In genomic region chr9:129822825-129823162, GRCh38 we compare ENCODE assay signal across 8 cellular contexts. TPM values are rescaled to one million over a fixed set of nuclear protein-coding genes. Genes with fewer than 3 reads are reported as not detected.
A peak's percentile ranks its signal among the peaks of the same experiment; 100 is the strongest.
DNase-seq lines count a peak whose midpoint lies in the region.

No MANE protein-coding gene starts in this region.

- H3K27me3 ChIP-seq in stomach smooth muscle (ENCODE audit: control insufficient read depth in 1 of 2, insufficient read depth in 2 of 2, low read length in 2 of 2) = no peaks in the 10 kb centered on the region

- H3K27me3 Mint-ChIP-seq in T-helper 2 cell treated with Interferon-gamma antibody and Interleukin-4, amounts not matched to agents 5 μg/mL and 100 μg/mL, for 36 hours (ENCODE audit: low read depth) = no peaks in the 10 kb centered on the region
- H3K27me3 Mint-ChIP-seq in activated T-helper 1 cell treated with anti-CD3 and anti-CD28 coated beads, Interleukin-12 subunit alpha, Interleukin-12 subunit beta, Interleukin-2, Interleukin-4 antibody, amounts not matched to agents 30 ng/mL and 10 ng/mL and 1 ng/mL, durations not matched to agents 14 hours and 24 hours and 36 hours (ENCODE audit: insufficient read depth) = no peaks in the 10 kb centered on the region

- H3K9me3 ChIP-seq in iPS-18c (ENCODE audit: control insufficient read depth, insufficient read depth, low read length) = no peaks in the 10 kb centered on the region
- no peaks in the 10 kb centered on the region for H3K9me3 ChIP-seq in stomach smooth muscle (ENCODE audit: control insufficient read depth in 2 of 2, low read length in 2 of 2)

- H3K27ac Mint-ChIP-seq in T-helper 2 cell treated with Interferon-gamma antibody and Interleukin-4, amounts not matched to agents 5 μg/mL and 100 μg/mL, for 36 hours = peak overlapping the region; percentile 17
- peak overlapping the region; percentile 68 for H3K27ac Mint-ChIP-seq in activated T-helper 1 cell treated with anti-CD3 and anti-CD28 coated beads, Interleukin-12 subunit alpha, Interleukin-12 subunit beta, Interleukin-2, Interleukin-4 antibody, amounts not matched to agents 30 ng/mL and 10 ng/mL and 1 ng/mL, durations not matched to agents 14 hours and 24 hours and 36 hours

- H3K4me1 ChIP-seq in stomach smooth muscle (ENCODE audit: control insufficient read depth, insufficient read depth, low read length) = peaks cover 9% of the 10 kb centered on the region

- H3K4me3 Mint-ChIP-seq in T-helper 2 cell treated with Interferon-gamma antibody and Interleukin-4, amounts not matched to agents 5 μg/mL and 100 μg/mL, for 36 hours = peak overlapping the region; percentile 90
- H3K4me3 Mint-ChIP-seq in activated T-helper 1 cell treated with anti-CD3 and anti-CD28 coated beads, Interleukin-12 subunit alpha, Interleukin-12 subunit beta, Interleukin-2, Interleukin-4 antibody, amounts not matched to agents 30 ng/mL and 10 ng/mL and 1 ng/mL, durations not matched to agents 14 hours and 24 hours and 36 hours = peak overlapping the region; percentile 91

- no peak overlapping the region for H3K27ac ChIP-seq in stomach smooth muscle (ENCODE audit: low read length)

- DNase-seq in T-helper 2 cell treated with Interferon-gamma antibody and Interleukin-4, amounts not matched to agents 5 μg/mL and 100 μg/mL, for 36 hours (ENCODE audit: low spot score) = no peak
- DNase-seq in T-helper 2 cell = no peak
- DNase-seq in activated T-helper 1 cell treated with anti-CD3 and anti-CD28 coated beads, Interleukin-12 subunit alpha, Interleukin-12 subunit beta, Interleukin-2, Interleukin-4 antibody, amounts not matched to agents 30 ng/mL and 10 ng/mL and 1 ng/mL, durations not matched to agents 14 hours and 24 hours and 36 hours (ENCODE audit: low spot score) = no peak
- DNase-seq in NCI-H526 (lab: John Stamatoyannopoulos, UW) = no peak
- DNase-seq in T-helper 9 cell = no peak
- no peak for DNase-seq in stimulated activated CD4-positive, alpha-beta T cell treated with anti-CD3 and anti-CD28 coated beads, Interleukin-15, amount 100 ng/mL, for 24 hours

- peaks cover 21 to 28% of the 10 kb centered on the region in 2 donors for H3K36me3 ChIP-seq in stomach smooth muscle (ENCODE audit: control insufficient read depth in 2 of 2, insufficient read depth in 2 of 2, low read length in 2 of 2)

- H3K9ac ChIP-seq in stomach smooth muscle (ENCODE audit: low read length in 2 of 2) = peak overlapping the region in 1 of 2 donors; percentile 79

- peaks cover 39% of the 10 kb centered on the region for H3K36me3 Mint-ChIP-seq in T-helper 2 cell treated with Interferon-gamma antibody and Interleukin-4, amounts not matched to agents 5 μg/mL and 100 μg/mL, for 36 hours (ENCODE audit: low read depth)
- H3K36me3 Mint-ChIP-seq in activated T-helper 1 cell treated with anti-CD3 and anti-CD28 coated beads, Interleukin-12 subunit alpha, Interleukin-12 subunit beta, Interleukin-2, Interleukin-4 antibody, amounts not matched to agents 30 ng/mL and 10 ng/mL and 1 ng/mL, durations not matched to agents 14 hours and 24 hours and 36 hours (ENCODE audit: low read depth) = peaks cover 25% of the 10 kb centered on the region

- peaks cover 14% of the 10 kb centered on the region for H3K4me1 Mint-ChIP-seq in T-helper 2 cell treated with Interferon-gamma antibody and Interleukin-4, amounts not matched to agents 5 μg/mL and 100 μg/mL, for 36 hours (ENCODE audit: low read depth)
- H3K4me1 Mint-ChIP-seq in activated T-helper 1 cell treated with anti-CD3 and anti-CD28 coated beads, Interleukin-12 subunit alpha, Interleukin-12 subunit beta, Interleukin-2, Interleukin-4 antibody, amounts not matched to agents 30 ng/mL and 10 ng/mL and 1 ng/mL, durations not matched to agents 14 hours and 24 hours and 36 hours (ENCODE audit: low read depth) = peaks cover 18% of the 10 kb centered on the region

- H3K4me3 ChIP-seq in iPS-18c (ENCODE audit: insufficient read depth, low read depth, low read length) (peak overlapping the region; percentile 58), stomach smooth muscle (ENCODE audit: low read length in 2 of 2) (peak overlapping the region; percentile 41 to 74)

- intact Hi-C loops in activated T-helper 1 cell treated with anti-CD3 and anti-CD28 coated beads, Interleukin-12 subunit alpha, Interleukin-12 subunit beta, Interleukin-2, Interleukin-4 antibody, amounts not matched to agents 30 ng/mL and 10 ng/mL and 1 ng/mL, durations not matched to agents 14 hours and 24 hours and 36 hours (cut with micrococcal nuclease) = loop anchor here (5.0 kb wide), 3 partner anchors 45 to 415 kb away; partner anchors contain the start of gene FNBP1

- H3K9me3 Mint-ChIP-seq in T-helper 2 cell treated with Interferon-gamma antibody and Interleukin-4, amounts not matched to agents 5 μg/mL and 100 μg/mL, for 36 hours = no peaks in the 10 kb centered on the region
- H3K9me3 Mint-ChIP-seq in activated T-helper 1 cell treated with anti-CD3 and anti-CD28 coated beads, Interleukin-12 subunit alpha, Interleukin-12 subunit beta, Interleukin-2, Interleukin-4 antibody, amounts not matched to agents 30 ng/mL and 10 ng/mL and 1 ng/mL, durations not matched to agents 14 hours and 24 hours and 36 hours = no peaks in the 10 kb centered on the region

RNA-seq across cellular contexts. Expression of gene TOR1A, which starts 1.1 kb away (rescaled TPM):
- 61.3 and 62.1 TPM in 2 replicates for total RNA-seq in activated T-helper 1 cell treated with anti-CD3 and anti-CD28 coated beads, Interleukin-12 subunit alpha, Interleukin-12 subunit beta, Interleukin-2, Interleukin-4 antibody, amounts not matched to agents 30 ng/mL and 10 ng/mL and 1 ng/mL, durations not matched to agents 14 hours and 24 hours and 36 hours

RNA-seq across cellular contexts. Expression of gene C9orf78, which starts 12.3 kb away (rescaled TPM):
- total RNA-seq in activated T-helper 1 cell treated with anti-CD3 and anti-CD28 coated beads, Interleukin-12 subunit alpha, Interleukin-12 subunit beta, Interleukin-2, Interleukin-4 antibody, amounts not matched to agents 30 ng/mL and 10 ng/mL and 1 ng/mL, durations not matched to agents 14 hours and 24 hours and 36 hours = 64.0 and 67.4 TPM in 2 replicates

RNA-seq across cellular contexts. Expression of gene USP20, which starts 12.5 kb away (rescaled TPM):
- 47.9 and 50.2 TPM in 2 replicates for total RNA-seq in activated T-helper 1 cell treated with anti-CD3 and anti-CD28 coated beads, Interleukin-12 subunit alpha, Interleukin-12 subunit beta, Interleukin-2, Interleukin-4 antibody, amounts not matched to agents 30 ng/mL and 10 ng/mL and 1 ng/mL, durations not matched to agents 14 hours and 24 hours and 36 hours

RNA-seq across cellular contexts. Expression of gene TOR1B, which starts 19.8 kb away (rescaled TPM):
- 21.9 and 25.6 TPM in 2 replicates for total RNA-seq in activated T-helper 1 cell treated with anti-CD3 and anti-CD28 coated beads, Interleukin-12 subunit alpha, Interleukin-12 subunit beta, Interleukin-2, Interleukin-4 antibody, amounts not matched to agents 30 ng/mL and 10 ng/mL and 1 ng/mL, durations not matched to agents 14 hours and 24 hours and 36 hours
